ENCODE assay signal across 1 cellular context in the genomic region with DNA sequence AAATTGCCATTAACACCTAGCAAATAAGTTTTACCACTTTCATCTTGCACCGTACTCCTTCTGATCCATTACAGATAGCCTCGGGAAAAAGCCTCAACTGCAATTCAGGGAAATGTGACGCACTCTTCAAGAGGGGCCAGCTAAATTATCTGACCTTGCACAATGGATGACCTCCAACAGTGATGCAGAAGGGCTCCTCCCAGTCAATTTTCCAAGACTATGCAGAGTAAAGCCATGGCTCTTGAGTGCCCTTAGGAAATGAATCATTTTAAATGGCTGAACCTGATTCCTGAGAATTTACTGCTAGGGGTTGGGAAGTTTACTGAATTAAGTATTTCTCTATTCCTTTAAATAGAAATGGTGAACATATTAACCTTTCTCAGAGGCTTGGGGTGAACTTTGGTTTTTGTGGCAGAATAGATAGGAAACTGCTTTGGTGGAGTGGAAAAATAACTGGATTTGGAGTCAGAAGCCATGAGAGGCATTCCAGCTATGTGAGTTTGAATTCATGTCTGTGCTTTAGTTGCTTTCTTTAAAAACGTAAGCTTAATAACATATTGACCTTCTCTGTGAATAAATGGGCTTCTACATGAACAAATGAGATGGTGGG.
TF ChIP-seq lines count a peak whose summit lies in the region.

No MANE protein-coding gene starts in this region.

TF ChIP-seq in SK-N-SH treated with all-trans-retinoic acid at 6 μM for 48 hours, 23 proteins besides CTCF, POLR2A, EP300 and RAD21 (continued from another document):
- TF ChIP-seq, protein P1, sequence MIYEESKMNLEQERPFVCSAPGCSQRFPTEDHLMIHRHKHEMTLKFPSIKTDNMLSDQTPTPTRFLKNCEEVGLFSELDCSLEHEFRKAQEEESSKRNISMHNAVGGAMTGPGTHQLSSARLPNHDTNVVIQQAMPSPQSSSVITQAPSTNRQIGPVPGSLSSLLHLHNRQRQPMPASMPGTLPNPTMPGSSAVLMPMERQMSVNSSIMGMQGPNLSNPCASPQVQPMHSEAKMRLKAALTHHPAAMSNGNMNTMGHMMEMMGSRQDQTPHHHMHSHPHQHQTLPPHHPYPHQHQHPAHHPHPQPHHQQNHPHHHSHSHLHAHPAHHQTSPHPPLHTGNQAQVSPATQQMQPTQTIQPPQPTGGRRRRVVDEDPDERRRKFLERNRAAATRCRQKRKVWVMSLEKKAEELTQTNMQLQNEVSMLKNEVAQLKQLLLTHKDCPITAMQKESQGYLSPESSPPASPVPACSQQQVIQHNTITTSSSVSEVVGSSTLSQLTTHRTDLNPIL (CRISPR knock-in tag; IDR thresholded peaks at IDR 0.05; ENCODE audit: low read depth), result no peak
- TF ChIP-seq BACH2 (CRISPR knock-in tag; IDR thresholded peaks at IDR 0.05; ENCODE audit: borderline replicate concordance) (no peak), PPARA (CRISPR knock-in tag; IDR thresholded peaks at IDR 0.05; ENCODE audit: borderline replicate concordance) (no peak), GLIS3 (CRISPR knock-in tag; IDR thresholded peaks at IDR 0.05) (no peak)
